In genomic region chr3:16437640-16438039, GRCh38 we compare ENCODE assay signal across 25 cellular contexts.
DNase-seq lines count a peak whose midpoint lies in the region; ATAC-seq, FAIRE-seq and TF ChIP-seq lines count a peak whose summit lies in the region.
"Had no signal": no experiment of that assay in that cellular context is flagged by ENCODE, and none has a peak within 500 bp of the region (broad histone marks: within the 10 kb centered on the region; RNA-seq: fewer than 3 reads in every experiment).

No MANE protein-coding gene starts in this region.

- no peak for ATAC-seq in CD8-positive, alpha-beta T cell
- ATAC-seq: naive thymus-derived CD8-positive, alpha-beta T cell; WTC11 had no signal

- H3K4me3 ChIP-seq in SJCRH30 (no peak overlapping the region), fibroblast of villous mesenchyme (ENCODE audit: low read depth, low read length) (no peak overlapping the region), osteoblast (ENCODE audit: insufficient read depth, low read length) (no peak overlapping the region)
- H3K4me3 ChIP-seq in CD8-positive, alpha-beta T cell (ENCODE audit: low read depth, low read length), result no peak overlapping the region
- H3K4me3 ChIP-seq: PC-9 had no signal

- H3K27me3 Mint-ChIP-seq in CD8-positive, alpha-beta T cell (ENCODE audit: low read depth), result no peaks in the 10 kb centered on the region
- H3K27me3 Mint-ChIP-seq: activated CD4-positive, alpha-beta T cell treated with anti-CD3 and anti-CD28 coated beads, Interleukin-2, amount 10 ng/mL, durations not matched to agents 7 days and 5 days; naive thymus-derived CD8-positive, alpha-beta T cell had no signal

- DNase-seq in GM12892 (ENCODE audit: insufficient read length), result no peak
- peak; percentile 31 to 49 for DNase-seq in SJCRH30
- peak; percentile 93 for DNase-seq in fibroblast of villous mesenchyme (ENCODE audit: low read depth)
- DNase-seq in osteoblast (ENCODE audit: insufficient read length, low spot score, missing footprints), result no peak
- DNase-seq in NCI-H2227 treated with DMSO at 0.1 percent for 48 hours (lab: John Stamatoyannopoulos, UW), result no peak
- DNase-seq in NCI-H187 treated with DMSO at 0.1 percent for 48 hours (lab: John Stamatoyannopoulos, UW), result no peak
- DNase-seq in hepatic stellate cell (ENCODE audit: low spot score), result no peak
- no peak for DNase-seq in CD8-positive, alpha-beta T cell
- DNase-seq: activated CD4-positive, alpha-beta T cell treated with anti-CD3 and anti-CD28 coated beads, Interleukin-2, amount 10 ng/mL, durations not matched to agents 7 days and 5 days; activated naive CD4-positive, alpha-beta T cell; activated T-cell treated with anti-CD3 and anti-CD28 coated beads, Interleukin-2, amount 50 U/mL, for 48 hours; BE2C; cerebellar nuclear complex; DMS153; KBM-7; naive thymus-derived CD8-positive, alpha-beta T cell; NCI-H146; nucleus accumbens; PC-9; SHP77; T1000; trophoblast cell had no signal

- no peaks in the 10 kb centered on the region for H3K9me3 ChIP-seq in SJCRH30 (replicated peaks)
- H3K9me3 ChIP-seq in osteoblast (ENCODE audit: low read depth, low read length), result no peaks in the 10 kb centered on the region
- H3K9me3 ChIP-seq in CD8-positive, alpha-beta T cell (ENCODE audit: low read length), result no peaks in the 10 kb centered on the region
- H3K9me3 ChIP-seq: BE2C had no signal

- peak; percentile 33 for FAIRE-seq in GM12892 (lab: Jason Lieb, UNC)
- FAIRE-seq: endothelial cell of umbilical vein, H54 had no signal

- H3K36me3 Mint-ChIP-seq in CD8-positive, alpha-beta T cell, result peaks cover 17% of the 10 kb centered on the region
- H3K36me3 Mint-ChIP-seq: WTC11 had no signal

- peak overlapping the region; percentile 18 for H3K4me2 ChIP-seq in osteoblast (ENCODE audit: insufficient read depth, low read length)
- H3K4me2 ChIP-seq: PC-9 had no signal

- POLR2A ChIA-PET in CD8-positive, alpha-beta T cell (lab: Charles Lee), result no interaction called here

- H2AFZ ChIP-seq in osteoblast (ENCODE audit: low read length), result no peak overlapping the region
- H2AFZ ChIP-seq: PC-9 had no signal

- no peaks in the 10 kb centered on the region for H3K36me3 ChIP-seq in SJCRH30
- H3K36me3 ChIP-seq in osteoblast (ENCODE audit: insufficient read depth, low read length), result peaks cover 3% of the 10 kb centered on the region
- H3K36me3 ChIP-seq in CD8-positive, alpha-beta T cell (ENCODE audit: insufficient read depth, low read length), result peaks cover 4% of the 10 kb centered on the region
- H3K36me3 ChIP-seq: BE2C had no signal

- peaks cover 14% of the 10 kb centered on the region for H3K79me2 ChIP-seq in osteoblast (ENCODE audit: insufficient read depth, low read length)

- no peaks in the 10 kb centered on the region for H3K9me3 Mint-ChIP-seq in CD8-positive, alpha-beta T cell
- H3K9me3 Mint-ChIP-seq: activated CD4-positive, alpha-beta T cell treated with anti-CD3 and anti-CD28 coated beads, Interleukin-2, amount 10 ng/mL, durations not matched to agents 7 days and 5 days; naive thymus-derived CD8-positive, alpha-beta T cell; WTC11 had no signal

- H3K27ac ChIP-seq in SJCRH30 (no peak overlapping the region), osteoblast (ENCODE audit: low read depth, low read length) (no peak overlapping the region)
- no peak overlapping the region for H3K27ac ChIP-seq in CD8-positive, alpha-beta T cell (ENCODE audit: low read depth, low read length)
- H3K27ac ChIP-seq: PC-9 had no signal

- CTCF ChIA-PET in CD8-positive, alpha-beta T cell (lab: Charles Lee), result no interaction called here

- TF ChIP-seq CTCF in fibroblast of villous mesenchyme (IDR thresholded peaks at IDR 0.05; ENCODE audit: insufficient read depth, low read depth, low read length), result no peak
- TF ChIP-seq CTCF in osteoblast (IDR thresholded peaks at IDR 0.05; ENCODE audit: extremely low read depth, low read depth, low read length), result no peak
- TF ChIP-seq CTCF in CD8-positive, alpha-beta T cell (IDR thresholded peaks at IDR 0.05), result no peak

- TF ChIP-seq POLR2A in GM12892 (IDR thresholded peaks at IDR 0.05; ENCODE audit: low read depth, low read length), result no peak

- no peaks in the 10 kb centered on the region for H4K20me1 ChIP-seq in osteoblast (ENCODE audit: insufficient read depth, low read length)

- H3K27me3 ChIP-seq in SJCRH30 (no peaks in the 10 kb centered on the region), osteoblast (ENCODE audit: insufficient read depth, low read length) (no peaks in the 10 kb centered on the region)
- no peaks in the 10 kb centered on the region for H3K27me3 ChIP-seq in CD8-positive, alpha-beta T cell (ENCODE audit: insufficient read depth, low read length)
- H3K27me3 ChIP-seq: BE2C had no signal

- intact Hi-C loops in CD8-positive, alpha-beta T cell (cut with DNase I, micrococcal nuclease), result no loop called here

- H3K4me1 Mint-ChIP-seq in CD8-positive, alpha-beta T cell (ENCODE audit: low read depth), result peaks cover 35% of the 10 kb centered on the region

- H3K4me1 ChIP-seq in SJCRH30 (peaks cover 9% of the 10 kb centered on the region; the same call in 1 of the 2 replicates), osteoblast (ENCODE audit: insufficient read depth, low read length) (peaks cover 32% of the 10 kb centered on the region)
- H3K4me1 ChIP-seq in CD8-positive, alpha-beta T cell (ENCODE audit: insufficient read depth, low read length), result no peaks in the 10 kb centered on the region
- H3K4me1 ChIP-seq: BE2C had no signal

- H3K4me3 Mint-ChIP-seq in CD8-positive, alpha-beta T cell, result no peak overlapping the region
- H3K4me3 Mint-ChIP-seq: activated CD4-positive, alpha-beta T cell treated with anti-CD3 and anti-CD28 coated beads, Interleukin-2, amount 10 ng/mL, durations not matched to agents 7 days and 5 days; naive thymus-derived CD8-positive, alpha-beta T cell; WTC11 had no signal

- H3K27ac Mint-ChIP-seq in CD8-positive, alpha-beta T cell, result no peak overlapping the region
- H3K27ac Mint-ChIP-seq: activated CD4-positive, alpha-beta T cell treated with anti-CD3 and anti-CD28 coated beads, Interleukin-2, amount 10 ng/mL, durations not matched to agents 7 days and 5 days; WTC11 had no signal

Comparison
In these comparisons a context has a peak if more than half of its experiments do, and no peak if none do; other contexts are left out.
1. DNase-seq: peak in SJCRH30 (2 of 2) and fibroblast of villous mesenchyme (single experiment); none in GM12892 (single experiment), osteoblast (single experiment), NCI-H2227 treated with DMSO at 0.1 percent for 48 hours (single experiment), NCI-H187 treated with DMSO at 0.1 percent for 48 hours (single experiment), hepatic stellate cell (single experiment) and CD8-positive, alpha-beta T cell (0 of 7).